In the genomic region with DNA sequence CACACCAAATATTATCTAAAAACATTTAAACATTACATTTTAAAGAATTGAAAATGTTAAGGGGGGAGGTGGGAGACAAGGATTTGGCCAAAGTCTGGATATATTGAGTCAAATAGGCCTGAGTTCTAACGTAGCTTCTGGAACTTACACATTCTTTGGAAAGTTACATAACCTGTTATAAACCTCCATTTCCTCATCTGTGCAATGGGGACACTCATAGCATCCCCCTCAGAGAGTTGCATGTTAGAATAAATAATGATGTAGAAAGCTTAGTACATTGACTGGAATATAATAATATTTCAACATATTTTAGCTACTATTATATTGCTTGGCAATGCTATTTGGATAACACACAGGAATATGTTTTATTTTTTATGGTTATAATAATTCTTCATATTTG, we compare ENCODE assay signal across 34 cellular contexts.
"Had no signal": no experiment of that assay in that cellular context is flagged by ENCODE, and none has a peak within 500 bp of the region (broad histone marks: within the 10 kb centered on the region; RNA-seq: fewer than 3 reads in every experiment).

No MANE protein-coding gene starts in this region.

- H3K27me3 ChIP-seq: MG63 had no signal

- H3K9me3 ChIP-seq: MG63 had no signal

- DNase-seq: Karpas-422, Kasumi-1, MG63, MM.1S, MV-4-11, NCI-H1048, NCI-H1092, NCI-H1092 treated with DMSO at 0.1 percent for 48 hours, NCI-H1105, NCI-H1105 treated with DMSO at 0.1 percent for 48 hours, NCI-H1417, NCI-H1417 treated with DMSO at 0.1 percent for 48 hours, NCI-H1436, NCI-H1436 treated with DMSO at 0.1 percent for 48 hours, NCI-H146, NCI-H1694, NCI-H1694 treated with DMSO at 0.1 percent for 48 hours, NCI-H187, NCI-H187 treated with DMSO at 0.1 percent for 48 hours, NCI-H1930, NCI-H2029, NCI-H2029 treated with DMSO at 0.1 percent for 48 hours, NCI-H2081, NCI-H2081 treated with DMSO at 0.1 percent for 48 hours, NCI-H2107, NCI-H2171, NCI-H2171 treated with DMSO at 0.1 percent for 48 hours, NCI-H2227 treated with DMSO at 0.1 percent for 48 hours, NCI-H226, NCI-H345, NCI-H446, NCI-H446 treated with DMSO at 0.1 percent for 48 hours, NCI-H510A, NCI-H510A treated with DMSO at 0.1 percent for 48 hours had no signal

- H3K4me3 ChIP-seq: MG63 had no signal

- H3K36me3 ChIP-seq: MG63 had no signal
